25 cellular contexts compared by ENCODE assay signal in genomic region chr2:73250872-73251846, GRCh38. TPM values are rescaled to one million over a fixed set of nuclear protein-coding genes. Genes with fewer than 3 reads are reported as not detected.
DNase-seq lines count a peak whose midpoint lies in the region; ATAC-seq lines count a peak whose summit lies in the region.
"Had no signal": no experiment of that assay in that cellular context is flagged by ENCODE, and none has a peak within 500 bp of the region (broad histone marks: within the 10 kb centered on the region; RNA-seq: fewer than 3 reads in every experiment).

No MANE protein-coding gene starts in this region.

- H3K36me3 Mint-ChIP-seq in activated naive CD8-positive, alpha-beta T cell treated with anti-CD3 and anti-CD28 coated beads for 36 hours: peaks cover 34% of the 10 kb centered on the region
- peaks cover 66% of the 10 kb centered on the region for H3K36me3 Mint-ChIP-seq in activated naive CD8-positive, alpha-beta T cell treated with anti-CD3 and anti-CD28 coated beads, Interleukin-2, amount 50 U/mL, for 24 hours (ENCODE audit: low read depth)
- H3K36me3 Mint-ChIP-seq in stimulated activated naive B cell treated with anti-CD40 and anti-IgM and Interleukin-4, amounts not matched to agents 10 μg/mL and 1 μg/mL and 100 μg/mL, for 72 hours: peaks cover 32 to 71% of the 10 kb centered on the region in 2 donors

- no peaks in the 10 kb centered on the region for H3K27me3 Mint-ChIP-seq in activated naive CD8-positive, alpha-beta T cell treated with anti-CD3 and anti-CD28 coated beads for 36 hours
- H3K27me3 Mint-ChIP-seq in activated naive CD8-positive, alpha-beta T cell treated with anti-CD3 and anti-CD28 coated beads, Interleukin-2, amount 50 U/mL, for 24 hours: no peaks in the 10 kb centered on the region
- H3K27me3 Mint-ChIP-seq in stimulated activated naive B cell treated with anti-CD40 and anti-IgM and Interleukin-4, amounts not matched to agents 10 μg/mL and 1 μg/mL and 100 μg/mL, for 72 hours: no peaks in the 10 kb centered on the region
- H3K27me3 Mint-ChIP-seq: activated B cell treated with CpG ODN at 0.5 μM for 24 hours; brain; naive thymus-derived CD8-positive, alpha-beta T cell; stimulated activated memory B cell treated with anti-CD40 and anti-IgM and Interleukin-4, amounts not matched to agents 10 μg/mL and 1 μg/mL and 100 μg/mL, for 72 hours had no signal

- H3K4me3 Mint-ChIP-seq in activated naive CD8-positive, alpha-beta T cell treated with anti-CD3 and anti-CD28 coated beads for 36 hours: no peak overlapping the region
- H3K4me3 Mint-ChIP-seq in activated naive CD8-positive, alpha-beta T cell treated with anti-CD3 and anti-CD28 coated beads, Interleukin-2, amount 50 U/mL, for 24 hours: no peak overlapping the region
- no peak overlapping the region for H3K4me3 Mint-ChIP-seq in stimulated activated naive B cell treated with anti-CD40 and anti-IgM and Interleukin-4, amounts not matched to agents 10 μg/mL and 1 μg/mL and 100 μg/mL, for 72 hours
- H3K4me3 Mint-ChIP-seq: activated B cell treated with CpG ODN at 0.5 μM for 24 hours; brain; GM23338; naive thymus-derived CD8-positive, alpha-beta T cell; stimulated activated memory B cell treated with anti-CD40 and anti-IgM and Interleukin-4, amounts not matched to agents 10 μg/mL and 1 μg/mL and 100 μg/mL, for 72 hours had no signal

- no peaks in the 10 kb centered on the region for H3K9me3 Mint-ChIP-seq in activated naive CD8-positive, alpha-beta T cell treated with anti-CD3 and anti-CD28 coated beads for 36 hours
- H3K9me3 Mint-ChIP-seq in activated naive CD8-positive, alpha-beta T cell treated with anti-CD3 and anti-CD28 coated beads, Interleukin-2, amount 50 U/mL, for 24 hours: no peaks in the 10 kb centered on the region
- no peaks in the 10 kb centered on the region for H3K9me3 Mint-ChIP-seq in stimulated activated naive B cell treated with anti-CD40 and anti-IgM and Interleukin-4, amounts not matched to agents 10 μg/mL and 1 μg/mL and 100 μg/mL, for 72 hours
- H3K9me3 Mint-ChIP-seq: activated B cell treated with CpG ODN at 0.5 μM for 24 hours; brain; GM23338; naive thymus-derived CD8-positive, alpha-beta T cell; stimulated activated memory B cell treated with anti-CD40 and anti-IgM and Interleukin-4, amounts not matched to agents 10 μg/mL and 1 μg/mL and 100 μg/mL, for 72 hours had no signal

- no peak for ATAC-seq in activated naive CD8-positive, alpha-beta T cell treated with anti-CD3 and anti-CD28 coated beads, Interleukin-2, amount 50 U/mL, for 24 hours
- no peak for ATAC-seq in stimulated activated naive B cell treated with anti-CD40 and anti-IgM and Interleukin-4, amounts not matched to agents 10 μg/mL and 1 μg/mL and 100 μg/mL, for 72 hours (replicated peaks)
- ATAC-seq: GM23338; naive thymus-derived CD8-positive, alpha-beta T cell; right cardiac atrium; stimulated activated memory B cell treated with anti-CD40 and anti-IgM and Interleukin-4, amounts not matched to agents 10 μg/mL and 1 μg/mL and 100 μg/mL, for 72 hours had no signal

- H3K27ac Mint-ChIP-seq in activated naive CD8-positive, alpha-beta T cell treated with anti-CD3 and anti-CD28 coated beads for 36 hours: peak overlapping the region; percentile 22
- no peak overlapping the region for H3K27ac Mint-ChIP-seq in activated naive CD8-positive, alpha-beta T cell treated with anti-CD3 and anti-CD28 coated beads, Interleukin-2, amount 50 U/mL, for 24 hours
- H3K27ac Mint-ChIP-seq in stimulated activated naive B cell treated with anti-CD40 and anti-IgM and Interleukin-4, amounts not matched to agents 10 μg/mL and 1 μg/mL and 100 μg/mL, for 72 hours: peak overlapping the region; percentile 17
- H3K27ac Mint-ChIP-seq: activated B cell treated with CpG ODN at 0.5 μM for 24 hours; GM23338; stimulated activated memory B cell treated with anti-CD40 and anti-IgM and Interleukin-4, amounts not matched to agents 10 μg/mL and 1 μg/mL and 100 μg/mL, for 72 hours had no signal

- DNase-seq in activated naive CD8-positive, alpha-beta T cell treated with anti-CD3 and anti-CD28 coated beads for 36 hours: no peak
- DNase-seq in activated naive CD8-positive, alpha-beta T cell treated with anti-CD3 and anti-CD28 coated beads, Interleukin-2, amount 50 U/mL, for 24 hours: no peak
- DNase-seq in NCI-H2171 treated with DMSO at 0.1 percent for 48 hours (lab: John Stamatoyannopoulos, UW) (peak; percentile 72), globus pallidus (ENCODE audit: low spot score) (peak; percentile 17), HPDE6-E6E7 (ENCODE audit: extremely low spot score) (no peak), NCI-H345 (lab: John Stamatoyannopoulos, UW) (no peak)
- DNase-seq in stimulated activated naive B cell treated with anti-CD40 and anti-IgM and Interleukin-4, amounts not matched to agents 10 μg/mL and 1 μg/mL and 100 μg/mL, for 72 hours: no peak
- DNase-seq: activated B cell treated with CpG ODN at 0.5 μM for 24 hours; activated CD4-positive, alpha-beta T cell treated with anti-CD3 and anti-CD28 coated beads, Interleukin-2, amount 50 U/mL, for 4 hours; activated CD8-positive, alpha-beta memory T cell treated with anti-CD3 and anti-CD28 coated beads, Interleukin-2, amount 50 U/mL, for 48 hours; activated gamma-delta T cell treated with Interleukin-2 at 50 U/mL for 16 hours; glutamatergic neuron; left ventricle myocardium inferior; naive thymus-derived CD8-positive, alpha-beta T cell; right cardiac atrium; RPMI8226; stimulated activated CD4-positive, alpha-beta T cell treated with anti-CD3 and anti-CD28 coated beads, Interleukin-12 subunit alpha, Interleukin-12 subunit beta, amount 100 ng/mL, for 4 hours; stimulated activated CD4-positive, alpha-beta T cell treated with anti-CD3 and anti-CD28 coated beads, Interleukin-4, amount 100 ng/mL, for 24 hours had no signal

- H3K4me1 Mint-ChIP-seq in activated naive CD8-positive, alpha-beta T cell treated with anti-CD3 and anti-CD28 coated beads for 36 hours: peaks cover 3% of the 10 kb centered on the region
- H3K4me1 Mint-ChIP-seq in activated naive CD8-positive, alpha-beta T cell treated with anti-CD3 and anti-CD28 coated beads, Interleukin-2, amount 50 U/mL, for 24 hours: peaks cover 3% of the 10 kb centered on the region
- peaks cover 1 to 12% of the 10 kb centered on the region in 2 donors for H3K4me1 Mint-ChIP-seq in stimulated activated naive B cell treated with anti-CD40 and anti-IgM and Interleukin-4, amounts not matched to agents 10 μg/mL and 1 μg/mL and 100 μg/mL, for 72 hours
- H3K4me1 Mint-ChIP-seq: activated B cell treated with CpG ODN at 0.5 μM for 24 hours, brain had no signal

RNA-seq across cellular contexts. Expression of gene CCT7, which starts 17.1 kb away (rescaled TPM):
- total RNA-seq in activated naive CD8-positive, alpha-beta T cell treated with anti-CD3 and anti-CD28 coated beads for 36 hours: 100 to 1,000 TPM; 719 to 732 TPM

RNA-seq across cellular contexts. Expression of gene PRADC1, which starts 18.1 kb away (rescaled TPM):
- 10 to 100 TPM; 19.6 to 20.9 TPM for total RNA-seq in activated naive CD8-positive, alpha-beta T cell treated with anti-CD3 and anti-CD28 coated beads for 36 hours

RNA-seq across cellular contexts. Expression of gene FBXO41, which starts 33.1 kb away (rescaled TPM):
- 10 to 100 TPM; 45.7 to 45.8 TPM for total RNA-seq in activated naive CD8-positive, alpha-beta T cell treated with anti-CD3 and anti-CD28 coated beads for 36 hours

RNA-seq across cellular contexts. Expression of gene SMYD5, which starts 37.1 kb away (rescaled TPM):
- 10 to 100 TPM; 42.4 to 44.1 TPM for total RNA-seq in activated naive CD8-positive, alpha-beta T cell treated with anti-CD3 and anti-CD28 coated beads for 36 hours

RNA-seq across cellular contexts. Expression of gene EGR4, which starts 42.2 kb away (rescaled TPM):
- under 1 TPM; 0.41 to 0.44 TPM for total RNA-seq in activated naive CD8-positive, alpha-beta T cell treated with anti-CD3 and anti-CD28 coated beads for 36 hours
- total RNA-seq: activated B cell treated with CpG ODN at 0.5 μM for 24 hours; GM23338; left ventricle myocardium inferior; naive thymus-derived CD8-positive, alpha-beta T cell; osteocyte; right cardiac atrium; SJSA1; suprapubic skin; urinary bladder had no signal

Comparison
In these comparisons a context has a peak if more than half of its experiments do, and no peak if none do; other contexts are left out.
1. DNase-seq: peak in NCI-H2171 treated with DMSO at 0.1 percent for 48 hours (single experiment) and globus pallidus (single experiment); none in activated naive CD8-positive, alpha-beta T cell treated with anti-CD3 and anti-CD28 coated beads for 36 hours (single experiment), activated naive CD8-positive, alpha-beta T cell treated with anti-CD3 and anti-CD28 coated beads, Interleukin-2, amount 50 U/mL, for 24 hours (single experiment), stimulated activated naive B cell treated with anti-CD40 and anti-IgM and Interleukin-4, amounts not matched to agents 10 μg/mL and 1 μg/mL and 100 μg/mL, for 72 hours (single experiment), HPDE6-E6E7 (single experiment) and NCI-H345 (single experiment).